Comparison of ENCODE assay signal across 2 cellular contexts in genomic region chr10:114048472-114048871, GRCh38.
TF ChIP-seq lines count a peak whose summit lies in the region.

No MANE protein-coding gene starts in this region.

TF ChIP-seq in GM12878, 131 proteins besides CTCF, POLR2A, EP300 and RAD21:
- TF ChIP-seq CREB1 (IDR thresholded peaks at IDR 0.05; ENCODE audit: low read depth) = no peak
- TF ChIP-seq YBX1 (IDR thresholded peaks at IDR 0.05) = no peak
- TF ChIP-seq EGR1 (IDR thresholded peaks at IDR 0.05; ENCODE audit: borderline replicate concordance in 1 of 2, low read depth in 2 of 2, low read length in 2 of 2) = no peak
- no peak for TF ChIP-seq ELK1 (IDR thresholded peaks at IDR 0.05; ENCODE audit: low read depth, low read length)
- TF ChIP-seq MEF2A (IDR thresholded peaks at IDR 0.05; ENCODE audit: insufficient read depth, low read depth, low read length) = no peak
- no peak for TF ChIP-seq PBX3 (IDR thresholded peaks at IDR 0.05; ENCODE audit: insufficient replicate concordance, low read depth, low read length)
- TF ChIP-seq POLR2AphosphoS2 (IDR thresholded peaks at IDR 0.05; ENCODE audit: low read depth, low read length) = no peak
- TF ChIP-seq FOXK2 (IDR thresholded peaks at IDR 0.05) = no peak
- no peak for TF ChIP-seq FOXM1 (IDR thresholded peaks at IDR 0.05; ENCODE audit: low read depth, low read length)
- TF ChIP-seq STAT1 (conservative IDR thresholded peaks at IDR 0.05) = no peak

TF ChIP-seq in WTC11, 78 proteins besides CTCF, POLR2A, EP300 and RAD21:
- TF ChIP-seq MYBL2 (CRISPR knock-in tag; IDR thresholded peaks at IDR 0.05) = no peak
- no peak for TF ChIP-seq AFF4 (CRISPR knock-in tag; IDR thresholded peaks at IDR 0.05; ENCODE audit: borderline replicate concordance)
- no peak for TF ChIP-seq E2F1 (CRISPR knock-in tag; IDR thresholded peaks at IDR 0.05)
- no peak for TF ChIP-seq ZNF317 (CRISPR knock-in tag; IDR thresholded peaks at IDR 0.05; ENCODE audit: borderline replicate concordance, low read depth)
- no peak for TF ChIP-seq JUN (CRISPR knock-in tag; IDR thresholded peaks at IDR 0.05)
- no peak for TF ChIP-seq FOXP4 (CRISPR knock-in tag; IDR thresholded peaks at IDR 0.05)
- no peak for TF ChIP-seq HMGXB4 (CRISPR knock-in tag; IDR thresholded peaks at IDR 0.05)
- TF ChIP-seq ZNF423 (CRISPR knock-in tag; IDR thresholded peaks at IDR 0.05) = no peak
- TF ChIP-seq TEAD1 (CRISPR knock-in tag; IDR thresholded peaks at IDR 0.05) = no peak
- no peak for TF ChIP-seq ATF3 (CRISPR knock-in tag; conservative IDR thresholded peaks at IDR 0.05)
- no peak for TF ChIP-seq FOXJ3 (CRISPR knock-in tag; IDR thresholded peaks at IDR 0.05; ENCODE audit: borderline replicate concordance)
- no peak for TF ChIP-seq ETV6 (CRISPR knock-in tag; IDR thresholded peaks at IDR 0.05)
- no peak for TF ChIP-seq HMGA2 (CRISPR knock-in tag; IDR thresholded peaks at IDR 0.05)
- TF ChIP-seq PRDM15 (CRISPR knock-in tag; IDR thresholded peaks at IDR 0.05) = no peak
